Comparison of ENCODE assay signal across 6 cellular contexts in genomic region chr2:89182236-89182635, GRCh38.
A peak's percentile ranks its signal among the peaks of the same experiment; 100 is the strongest.
DNase-seq lines count a peak whose midpoint lies in the region; FAIRE-seq and TF ChIP-seq lines count a peak whose summit lies in the region.
"Not testable (repeated sequence)": the region's sequence is repeated elsewhere in the genome, so short reads cannot be mapped to it uniquely, and the experiment has no call there.

No MANE protein-coding gene starts in this region.

- not testable (repeated sequence) for H3K9me1 ChIP-seq in endothelial cell of umbilical vein (replicated peaks; ENCODE audit: control insufficient read depth, extremely low read depth, insufficient read depth, low read length)

- CTCF ChIA-PET in endothelial cell of umbilical vein (lab: Charles Lee): not testable (repeated sequence)

- TF ChIP-seq POLR2A in endothelial cell of umbilical vein (IDR thresholded peaks at IDR 0.05; ENCODE audit: low read depth, low read length): not testable (repeated sequence)

- POLR2A ChIA-PET in endothelial cell of umbilical vein (lab: Charles Lee): not testable (repeated sequence)

- peak; percentile 15 for FAIRE-seq in endothelial cell of umbilical vein (lab: Jason Lieb, UNC)

- H3K9ac ChIP-seq in endothelial cell of umbilical vein (replicated peaks; ENCODE audit: extremely low read depth, insufficient read depth, low read length): not testable (repeated sequence)

- not testable (repeated sequence) for H3K4me2 ChIP-seq in endothelial cell of umbilical vein (ENCODE audit: insufficient read depth, low read length)

- not testable (repeated sequence) for H2AFZ ChIP-seq in endothelial cell of umbilical vein (ENCODE audit: low read depth, low read length)

- not testable (repeated sequence) for H3K79me2 ChIP-seq in endothelial cell of umbilical vein (ENCODE audit: control insufficient read depth, insufficient read depth, low read length)

- dilution Hi-C loops in endothelial cell of umbilical vein (cut with MboI; ENCODE audit: extremely low pct_ligation_motif_present, low sequenced_read_pairs): not testable (repeated sequence)

- intact Hi-C loops in endothelial cell of umbilical vein (cut with micrococcal nuclease): not testable (repeated sequence)

- H3K4me3 ChIP-seq in endothelial cell of umbilical vein (replicated peaks in 1 of 3; ENCODE audit: insufficient read depth in 1 of 3, low read depth in 1 of 3, low read length in 3 of 3): not testable (repeated sequence)

- not testable (repeated sequence) for H4K20me1 ChIP-seq in endothelial cell of umbilical vein (replicated peaks; ENCODE audit: control insufficient read depth, extremely low read depth, insufficient read depth, low read length)

- not testable (repeated sequence) for H3K27ac ChIP-seq in endothelial cell of umbilical vein (ENCODE audit: insufficient read depth, low read depth, low read length)

- H3K4me1 ChIP-seq in endothelial cell of umbilical vein (ENCODE audit: control insufficient read depth, extremely low read depth, insufficient read depth, low read length): not testable (repeated sequence)

- DNase-seq in MV-4-11 (lab: John Stamatoyannopoulos, UW): peak; percentile 56
- peak; percentile 3 for DNase-seq in RPMI7951 (ENCODE audit: low read depth)
- peak; percentile 0 for DNase-seq in amniotic epithelial cell (ENCODE audit: low read depth)
- not testable (repeated sequence) for DNase-seq in endothelial cell of umbilical vein (ENCODE audit: low read depth, low spot score)
- peak; percentile 31 for DNase-seq in fibroblast of peridontal ligament (ENCODE audit: extremely low read depth)
- peak; percentile 0 for DNase-seq in myocyte (ENCODE audit: low read depth)

- H3K27me3 ChIP-seq in endothelial cell of umbilical vein (ENCODE audit: control insufficient read depth in 2 of 2, insufficient read depth in 2 of 2, low read length in 2 of 2): not testable (repeated sequence)

- H3K9me3 ChIP-seq in endothelial cell of umbilical vein (replicated peaks; ENCODE audit: control insufficient read depth, insufficient read depth, low read length): not testable (repeated sequence)

- H3K36me3 ChIP-seq in endothelial cell of umbilical vein (ENCODE audit: control insufficient read depth in 2 of 2, extremely low read depth in 1 of 2, insufficient read depth in 2 of 2, low read length in 2 of 2): not testable (repeated sequence)

- BruUV-seq in endothelial cell of umbilical vein (replicated peaks; lab: Mats Ljungman, UMichigan): not testable (repeated sequence)

- not testable (repeated sequence) for TF ChIP-seq CTCF in endothelial cell of umbilical vein (IDR thresholded peaks at IDR 0.05; ENCODE audit: extremely low read depth in 1 of 2, insufficient read depth in 1 of 2, low read depth in 1 of 2, low read length in 2 of 2)
